ENCODE assay signal across 1 cellular context in the genomic region with DNA sequence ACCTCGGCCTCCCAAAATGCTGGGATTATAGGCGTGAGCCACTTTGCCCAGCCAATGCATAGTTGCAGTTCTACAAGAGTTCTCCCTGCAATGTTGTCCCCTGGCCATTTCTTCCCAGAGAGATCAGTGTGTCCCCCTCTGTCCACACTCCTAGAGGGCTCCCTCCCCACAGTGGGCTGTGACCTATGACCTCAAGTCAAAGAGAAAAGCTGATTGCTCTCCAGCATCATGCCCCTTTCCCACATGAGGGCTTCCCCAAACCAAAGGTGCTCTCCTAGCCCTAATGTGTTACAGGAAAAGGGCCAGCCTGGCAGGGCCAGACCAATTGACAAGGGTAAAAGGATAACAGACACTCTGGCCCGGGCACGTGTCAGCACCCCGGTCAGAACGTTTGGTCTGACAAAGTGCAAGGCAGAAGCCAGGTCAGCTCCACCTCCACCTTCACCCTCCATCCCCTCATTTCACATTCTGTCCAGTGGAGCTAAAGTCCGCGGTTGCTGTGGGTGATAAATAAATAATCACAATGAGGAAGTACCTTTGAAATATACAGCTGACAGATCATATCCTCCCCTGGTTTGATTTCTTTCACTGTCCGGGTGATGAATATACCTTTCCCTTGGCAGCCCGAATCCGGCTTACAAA.
TF ChIP-seq lines count a peak whose summit lies in the region.

No MANE protein-coding gene starts in this region.

TF ChIP-seq in HepG2, 621 proteins besides CTCF, POLR2A, EP300 and RAD21 (continued from another document and continues in another):
- TF ChIP-seq RXRA (CRISPR knock-in tag; IDR thresholded peaks at IDR 0.05) (0 out of 2 replicates have a peak, but pooled peaks have one; percentile 30), PRDM10 (CRISPR knock-in tag; IDR thresholded peaks at IDR 0.05; ENCODE audit: low read depth) (no peak; the same call in 1 of the 2 replicates), ZKSCAN1 (IDR thresholded peaks at IDR 0.05; ENCODE audit: low read length) (no peak), ZNF224 (CRISPR knock-in tag; IDR thresholded peaks at IDR 0.05) (no peak), MZF1 (CRISPR knock-in tag; IDR thresholded peaks at IDR 0.05; ENCODE audit: borderline replicate concordance) (0 out of 2 replicates have a peak, but pooled peaks have one; percentile 8), BRCA1 (CRISPR knock-in tag; IDR thresholded peaks at IDR 0.05) (no peak), RNF2 (conservative IDR thresholded peaks at IDR 0.05; ENCODE audit: low read depth) (peak; percentile 80; the same call in 1 of the 2 replicates), HOXA7 (CRISPR knock-in tag; IDR thresholded peaks at IDR 0.05) (no peak), NCOR1 (IDR thresholded peaks at IDR 0.05; ENCODE audit: borderline replicate concordance, low read length) (peak; percentile 60; the same call in 1 of the 2 replicates), ONECUT2 (CRISPR knock-in tag; IDR thresholded peaks at IDR 0.05) (no peak), SOX5 (CRISPR knock-in tag; IDR thresholded peaks at IDR 0.05; ENCODE audit: borderline replicate concordance) (no peak), ZNF75D (CRISPR knock-in tag; IDR thresholded peaks at IDR 0.05; ENCODE audit: borderline replicate concordance) (no peak), ZMYM4 (CRISPR knock-in tag; IDR thresholded peaks at IDR 0.05) (peak; percentile 48; the same call in 1 of the 2 replicates), ZNF713 (CRISPR knock-in tag; IDR thresholded peaks at IDR 0.05) (no peak), SRSF9 (IDR thresholded peaks at IDR 0.05; ENCODE audit: borderline replicate concordance, insufficient read depth, low read depth, low read length, poor library complexity, severe bottlenecking) (no peak), ZNF337 (CRISPR knock-in tag; IDR thresholded peaks at IDR 0.05; ENCODE audit: borderline replicate concordance, low read depth) (no peak), XRCC5 (optimal IDR thresholded peaks at IDR 0.05; ENCODE audit: low read length) (no peak), ARNTL (CRISPR knock-in tag; IDR thresholded peaks at IDR 0.05) (peak; percentile 78), GATA4 (IDR thresholded peaks at IDR 0.05; ENCODE audit: borderline replicate concordance, low read depth) (no peak), TCF7L2 (IDR thresholded peaks at IDR 0.05; ENCODE audit: low read depth, low read length) (no peak), NR2C2 (CRISPR knock-in tag; IDR thresholded peaks at IDR 0.05; ENCODE audit: borderline replicate concordance) (peak; percentile 90), LRRFIP1 (CRISPR knock-in tag; conservative IDR thresholded peaks at IDR 0.05) (no peak), FOXK1 (CRISPR knock-in tag; IDR thresholded peaks at IDR 0.05; ENCODE audit: borderline replicate concordance, low read depth) (no peak), PPARG (CRISPR knock-in tag; conservative IDR thresholded peaks at IDR 0.05) (0 out of 2 replicates have a peak, but pooled peaks have one; percentile 52), ZNF251 (CRISPR knock-in tag; IDR thresholded peaks at IDR 0.05) (no peak), HES4 (CRISPR knock-in tag; IDR thresholded peaks at IDR 0.05; ENCODE audit: borderline replicate concordance) (no peak; the same call in 1 of the 2 replicates), ZNF121 (CRISPR knock-in tag; IDR thresholded peaks at IDR 0.05) (no peak), ZNF546 (CRISPR knock-in tag; conservative IDR thresholded peaks at IDR 0.05) (0 out of 2 replicates have a peak, but pooled peaks have one; percentile 61), ZNF383 (CRISPR knock-in tag; IDR thresholded peaks at IDR 0.05; ENCODE audit: borderline replicate concordance) (no peak), SYNCRIP (IDR thresholded peaks at IDR 0.05; ENCODE audit: insufficient read depth, low read depth, low read length) (no peak), FIP1L1 (IDR thresholded peaks at IDR 0.05; ENCODE audit: borderline replicate concordance, insufficient read depth, low read depth, low read length) (no peak), TCF7 (IDR thresholded peaks at IDR 0.05; ENCODE audit: low read depth) (no peak), RBAK (CRISPR knock-in tag; IDR thresholded peaks at IDR 0.05) (no peak), HOXA9 (CRISPR knock-in tag; IDR thresholded peaks at IDR 0.05; ENCODE audit: borderline replicate concordance) (no peak), ZNF124 (CRISPR knock-in tag; IDR thresholded peaks at IDR 0.05) (no peak), STAG1 (CRISPR knock-in tag; IDR thresholded peaks at IDR 0.05) (no peak), ZNF883 (CRISPR knock-in tag; IDR thresholded peaks at IDR 0.05; ENCODE audit: not compliant biosample characterization) (no peak), TBX2 (CRISPR knock-in tag; IDR thresholded peaks at IDR 0.05; ENCODE audit: borderline replicate concordance) (peak; percentile 47; the same call in 1 of the 2 replicates), U2AF2 (IDR thresholded peaks at IDR 0.05; ENCODE audit: low read depth, low read length) (no peak), NBN (conservative IDR thresholded peaks at IDR 0.05) (no peak), ZNF564 (CRISPR knock-in tag; IDR thresholded peaks at IDR 0.05) (no peak), SIX4 (CRISPR knock-in tag; IDR thresholded peaks at IDR 0.05) (peak; percentile 37; the same call in 1 of the 2 replicates)
- TF ChIP-seq, protein P1, sequence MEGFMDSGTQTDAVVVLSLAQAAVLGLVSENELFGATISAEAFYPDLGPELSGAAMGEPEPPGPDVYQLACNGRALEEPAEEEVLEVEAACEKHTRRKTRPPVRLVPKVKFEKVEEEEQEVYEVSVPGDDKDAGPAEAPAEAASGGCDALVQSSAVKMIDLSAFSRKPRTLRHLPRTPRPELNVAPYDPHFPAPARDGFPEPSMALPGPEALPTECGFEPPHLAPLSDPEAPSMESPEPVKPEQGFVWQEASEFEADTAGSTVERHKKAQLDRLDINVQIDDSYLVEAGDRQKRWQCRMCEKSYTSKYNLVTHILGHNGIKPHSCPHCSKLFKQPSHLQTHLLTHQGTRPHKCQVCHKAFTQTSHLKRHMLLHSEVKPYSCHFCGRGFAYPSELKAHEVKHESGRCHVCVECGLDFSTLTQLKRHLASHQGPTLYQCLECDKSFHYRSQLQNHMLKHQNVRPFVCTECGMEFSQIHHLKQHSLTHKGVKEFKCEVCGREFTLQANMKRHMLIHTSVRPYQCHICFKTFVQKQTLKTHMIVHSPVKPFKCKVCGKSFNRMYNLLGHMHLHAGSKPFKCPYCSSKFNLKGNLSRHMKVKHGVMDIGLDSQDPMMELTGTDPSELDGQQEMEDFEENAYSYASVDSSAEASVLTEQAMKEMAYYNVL (CRISPR knock-in tag; IDR thresholded peaks at IDR 0.05; ENCODE audit: borderline replicate concordance), result no peak; the same call in 1 of the 2 replicates
- TF ChIP-seq, protein P2, sequence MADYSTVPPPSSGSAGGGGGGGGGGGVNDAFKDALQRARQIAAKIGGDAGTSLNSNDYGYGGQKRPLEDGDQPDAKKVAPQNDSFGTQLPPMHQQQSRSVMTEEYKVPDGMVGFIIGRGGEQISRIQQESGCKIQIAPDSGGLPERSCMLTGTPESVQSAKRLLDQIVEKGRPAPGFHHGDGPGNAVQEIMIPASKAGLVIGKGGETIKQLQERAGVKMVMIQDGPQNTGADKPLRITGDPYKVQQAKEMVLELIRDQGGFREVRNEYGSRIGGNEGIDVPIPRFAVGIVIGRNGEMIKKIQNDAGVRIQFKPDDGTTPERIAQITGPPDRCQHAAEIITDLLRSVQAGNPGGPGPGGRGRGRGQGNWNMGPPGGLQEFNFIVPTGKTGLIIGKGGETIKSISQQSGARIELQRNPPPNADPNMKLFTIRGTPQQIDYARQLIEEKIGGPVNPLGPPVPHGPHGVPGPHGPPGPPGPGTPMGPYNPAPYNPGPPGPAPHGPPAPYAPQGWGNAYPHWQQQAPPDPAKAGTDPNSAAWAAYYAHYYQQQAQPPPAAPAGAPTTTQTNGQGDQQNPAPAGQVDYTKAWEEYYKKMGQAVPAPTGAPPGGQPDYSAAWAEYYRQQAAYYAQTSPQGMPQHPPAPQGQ (CRISPR knock-in tag; IDR thresholded peaks at IDR 0.05; ENCODE audit: borderline replicate concordance), result no peak
- TF ChIP-seq, protein P3, sequence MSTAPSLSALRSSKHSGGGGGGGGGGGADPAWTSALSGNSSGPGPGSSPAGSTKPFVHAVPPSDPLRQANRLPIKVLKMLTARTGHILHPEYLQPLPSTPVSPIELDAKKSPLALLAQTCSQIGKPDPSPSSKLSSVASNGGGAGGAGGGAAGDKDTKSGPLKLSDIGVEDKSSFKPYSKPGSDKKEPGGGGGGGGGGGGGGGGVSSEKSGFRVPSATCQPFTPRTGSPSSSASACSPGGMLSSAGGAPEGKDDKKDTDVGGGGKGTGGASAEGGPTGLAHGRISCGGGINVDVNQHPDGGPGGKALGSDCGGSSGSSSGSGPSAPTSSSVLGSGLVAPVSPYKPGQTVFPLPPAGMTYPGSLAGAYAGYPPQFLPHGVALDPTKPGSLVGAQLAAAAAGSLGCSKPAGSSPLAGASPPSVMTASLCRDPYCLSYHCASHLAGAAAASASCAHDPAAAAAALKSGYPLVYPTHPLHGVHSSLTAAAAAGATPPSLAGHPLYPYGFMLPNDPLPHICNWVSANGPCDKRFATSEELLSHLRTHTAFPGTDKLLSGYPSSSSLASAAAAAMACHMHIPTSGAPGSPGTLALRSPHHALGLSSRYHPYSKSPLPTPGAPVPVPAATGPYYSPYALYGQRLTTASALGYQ (CRISPR knock-in tag; IDR thresholded peaks at IDR 0.05), result no peak
- TF ChIP-seq, protein P4, sequence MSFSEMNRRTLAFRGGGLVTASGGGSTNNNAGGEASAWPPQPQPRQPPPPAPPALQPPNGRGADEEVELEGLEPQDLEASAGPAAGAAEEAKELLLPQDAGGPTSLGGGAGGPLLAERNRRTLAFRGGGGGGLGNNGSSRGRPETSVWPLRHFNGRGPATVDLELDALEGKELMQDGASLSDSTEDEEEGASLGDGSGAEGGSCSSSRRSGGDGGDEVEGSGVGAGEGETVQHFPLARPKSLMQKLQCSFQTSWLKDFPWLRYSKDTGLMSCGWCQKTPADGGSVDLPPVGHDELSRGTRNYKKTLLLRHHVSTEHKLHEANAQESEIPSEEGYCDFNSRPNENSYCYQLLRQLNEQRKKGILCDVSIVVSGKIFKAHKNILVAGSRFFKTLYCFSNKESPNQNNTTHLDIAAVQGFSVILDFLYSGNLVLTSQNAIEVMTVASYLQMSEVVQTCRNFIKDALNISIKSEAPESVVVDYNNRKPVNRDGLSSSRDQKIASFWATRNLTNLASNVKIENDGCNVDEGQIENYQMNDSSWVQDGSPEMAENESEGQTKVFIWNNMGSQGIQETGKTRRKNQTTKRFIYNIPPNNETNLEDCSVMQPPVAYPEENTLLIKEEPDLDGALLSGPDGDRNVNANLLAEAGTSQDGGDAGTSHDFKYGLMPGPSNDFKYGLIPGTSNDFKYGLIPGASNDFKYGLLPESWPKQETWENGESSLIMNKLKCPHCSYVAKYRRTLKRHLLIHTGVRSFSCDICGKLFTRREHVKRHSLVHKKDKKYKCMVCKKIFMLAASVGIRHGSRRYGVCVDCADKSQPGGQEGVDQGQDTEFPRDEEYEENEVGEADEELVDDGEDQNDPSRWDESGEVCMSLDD (CRISPR knock-in tag; IDR thresholded peaks at IDR 0.05; ENCODE audit: borderline replicate concordance), result no peak
- TF ChIP-seq, protein P5, sequence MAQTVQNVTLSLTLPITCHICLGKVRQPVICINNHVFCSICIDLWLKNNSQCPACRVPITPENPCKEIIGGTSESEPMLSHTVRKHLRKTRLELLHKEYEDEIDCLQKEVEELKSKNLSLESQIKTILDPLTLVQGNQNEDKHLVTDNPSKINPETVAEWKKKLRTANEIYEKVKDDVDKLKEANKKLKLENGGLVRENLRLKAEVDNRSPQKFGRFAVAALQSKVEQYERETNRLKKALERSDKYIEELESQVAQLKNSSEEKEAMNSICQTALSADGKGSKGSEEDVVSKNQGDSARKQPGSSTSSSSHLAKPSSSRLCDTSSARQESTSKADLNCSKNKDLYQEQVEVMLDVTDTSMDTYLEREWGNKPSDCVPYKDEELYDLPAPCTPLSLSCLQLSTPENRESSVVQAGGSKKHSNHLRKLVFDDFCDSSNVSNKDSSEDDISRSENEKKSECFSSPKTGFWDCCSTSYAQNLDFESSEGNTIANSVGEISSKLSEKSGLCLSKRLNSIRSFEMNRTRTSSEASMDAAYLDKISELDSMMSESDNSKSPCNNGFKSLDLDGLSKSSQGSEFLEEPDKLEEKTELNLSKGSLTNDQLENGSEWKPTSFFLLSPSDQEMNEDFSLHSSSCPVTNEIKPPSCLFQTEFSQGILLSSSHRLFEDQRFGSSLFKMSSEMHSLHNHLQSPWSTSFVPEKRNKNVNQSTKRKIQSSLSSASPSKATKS (CRISPR knock-in tag; IDR thresholded peaks at IDR 0.05), result no peak
